13 cellular contexts compared by ENCODE assay signal in genomic region chr17:37344519-37344918, GRCh38. TPM values are rescaled to one million over a fixed set of nuclear protein-coding genes. Genes with fewer than 3 reads are reported as not detected.
DNase-seq lines count a peak whose midpoint lies in the region; ATAC-seq lines count a peak whose summit lies in the region.
"Had no signal": no experiment of that assay in that cellular context is flagged by ENCODE, and none has a peak within 500 bp of the region (broad histone marks: within the 10 kb centered on the region; RNA-seq: fewer than 3 reads in every experiment).

No MANE protein-coding gene starts in this region.

- no peak for DNase-seq in activated CD8-positive, alpha-beta memory T cell treated with anti-CD3 and anti-CD28 coated beads, Interleukin-2, amount 10 ng/mL, durations not matched to agents 7 days and 5 days
- no peak for DNase-seq in activated CD8-positive, alpha-beta memory T cell treated with anti-CD3 and anti-CD28 coated beads, Interleukin-2, amount 50 U/mL, for 4 hours
- DNase-seq in T-helper 17 cell: no peak
- no peak for DNase-seq in G401 (ENCODE audit: low spot score)
- no peak for DNase-seq in stimulated activated CD4-positive, alpha-beta T cell treated with anti-CD3 and anti-CD28 coated beads, Interleukin-2, amount 100 ng/mL, for 24 hours
- DNase-seq in SHP77 treated with DMSO at 0.1 percent for 48 hours (lab: John Stamatoyannopoulos, UW): no peak
- DNase-seq: ACHN, DMS53, H7 had no signal

- no peaks in the 10 kb centered on the region for H3K9me3 ChIP-seq in T-helper 17 cell (ENCODE audit: control insufficient read depth, low read length, poor library complexity, severe bottlenecking)

- CTCF ChIA-PET in activated CD8-positive, alpha-beta memory T cell treated with anti-CD3 and anti-CD28 coated beads, Interleukin-2, amount 10 ng/mL, durations not matched to agents 7 days and 5 days (lab: Charles Lee): interaction anchor here (1.0 to 1.1 kb wide), 3 partner anchors 29 to 742 kb away, joined by 3 read pairs; no protein-coding TSS in a partner anchor

- no peak overlapping the region for H3K4me3 Mint-ChIP-seq in activated CD8-positive, alpha-beta memory T cell treated with anti-CD3 and anti-CD28 coated beads, Interleukin-2, amount 10 ng/mL, durations not matched to agents 7 days and 5 days
- H3K4me3 Mint-ChIP-seq in T-helper 17 cell: no peak overlapping the region
- peak overlapping the region; percentile 28 for H3K4me3 Mint-ChIP-seq in activated T-helper 17 cell treated with anti-CD3 and anti-CD28 coated beads, Interleukin-2, amount 50 U/mL, for 72 hours
- H3K4me3 Mint-ChIP-seq: CD4-positive, CD25-positive, alpha-beta regulatory T cell; GM23338 had no signal

- peaks cover 3% of the 10 kb centered on the region for H3K9me3 Mint-ChIP-seq in activated CD8-positive, alpha-beta memory T cell treated with anti-CD3 and anti-CD28 coated beads, Interleukin-2, amount 10 ng/mL, durations not matched to agents 7 days and 5 days (ENCODE audit: low read depth)
- no peaks in the 10 kb centered on the region for H3K9me3 Mint-ChIP-seq in activated T-helper 17 cell treated with anti-CD3 and anti-CD28 coated beads, Interleukin-2, amount 50 U/mL, for 72 hours
- H3K9me3 Mint-ChIP-seq: CD4-positive, CD25-positive, alpha-beta regulatory T cell had no signal

- no peaks in the 10 kb centered on the region for H3K27me3 Mint-ChIP-seq in activated CD8-positive, alpha-beta memory T cell treated with anti-CD3 and anti-CD28 coated beads, Interleukin-2, amount 10 ng/mL, durations not matched to agents 7 days and 5 days
- no peaks in the 10 kb centered on the region for H3K27me3 Mint-ChIP-seq in T-helper 17 cell
- no peaks in the 10 kb centered on the region for H3K27me3 Mint-ChIP-seq in activated T-helper 17 cell treated with anti-CD3 and anti-CD28 coated beads, Interleukin-2, amount 50 U/mL, for 72 hours
- H3K27me3 Mint-ChIP-seq: CD4-positive, CD25-positive, alpha-beta regulatory T cell had no signal

- peaks cover 20% of the 10 kb centered on the region for H3K4me1 Mint-ChIP-seq in activated CD8-positive, alpha-beta memory T cell treated with anti-CD3 and anti-CD28 coated beads, Interleukin-2, amount 10 ng/mL, durations not matched to agents 7 days and 5 days
- H3K4me1 Mint-ChIP-seq in T-helper 17 cell: peaks cover 8% of the 10 kb centered on the region
- H3K4me1 Mint-ChIP-seq in activated T-helper 17 cell treated with anti-CD3 and anti-CD28 coated beads, Interleukin-2, amount 50 U/mL, for 72 hours: peaks cover 14% of the 10 kb centered on the region
- H3K4me1 Mint-ChIP-seq: GM23338 had no signal

- peak overlapping the region; percentile 42 for H3K27ac Mint-ChIP-seq in activated CD8-positive, alpha-beta memory T cell treated with anti-CD3 and anti-CD28 coated beads, Interleukin-2, amount 10 ng/mL, durations not matched to agents 7 days and 5 days
- peak overlapping the region; percentile 37 for H3K27ac Mint-ChIP-seq in T-helper 17 cell
- peak overlapping the region; percentile 66 for H3K27ac Mint-ChIP-seq in activated T-helper 17 cell treated with anti-CD3 and anti-CD28 coated beads, Interleukin-2, amount 50 U/mL, for 72 hours
- H3K27ac Mint-ChIP-seq: CD4-positive, CD25-positive, alpha-beta regulatory T cell; GM23338 had no signal

- peak; percentile 42 for ATAC-seq in activated CD8-positive, alpha-beta memory T cell treated with anti-CD3 and anti-CD28 coated beads, Interleukin-2, amount 10 ng/mL, durations not matched to agents 7 days and 5 days
- ATAC-seq in T-helper 17 cell: no peak
- peak; percentile 93 for ATAC-seq in activated T-helper 17 cell treated with anti-CD3 and anti-CD28 coated beads, Interleukin-2, amount 50 U/mL, for 72 hours (replicated peaks)
- ATAC-seq: GM23338 had no signal

- in situ Hi-C loops in G401 (cut with HindIII; ENCODE audit: low sequenced_read_pairs): no loop called here

- peaks cover 27% of the 10 kb centered on the region for H3K36me3 Mint-ChIP-seq in activated CD8-positive, alpha-beta memory T cell treated with anti-CD3 and anti-CD28 coated beads, Interleukin-2, amount 10 ng/mL, durations not matched to agents 7 days and 5 days
- H3K36me3 Mint-ChIP-seq in T-helper 17 cell (ENCODE audit: low read depth): peaks cover 2% of the 10 kb centered on the region
- peaks cover 30% of the 10 kb centered on the region for H3K36me3 Mint-ChIP-seq in activated T-helper 17 cell treated with anti-CD3 and anti-CD28 coated beads, Interleukin-2, amount 50 U/mL, for 72 hours (ENCODE audit: low read depth)

RNA-seq across cellular contexts. Expression of gene C17orf78, which starts 31.3 kb away (rescaled TPM):
- total RNA-seq in activated CD8-positive, alpha-beta memory T cell treated with anti-CD3 and anti-CD28 coated beads, Interleukin-2, amount 10 ng/mL, durations not matched to agents 7 days and 5 days: not detected
- total RNA-seq in T-helper 17 cell: not detected
- not detected for total RNA-seq in activated T-helper 17 cell treated with anti-CD3 and anti-CD28 coated beads, Interleukin-2, amount 50 U/mL, for 72 hours
- total RNA-seq in G401 (2014; rRNA removed; shearing (Covaris generic)): not detected in 2 replicates
- total RNA-seq: A172; CD4-positive, CD25-positive, alpha-beta regulatory T cell; GM23338; H7 had no signal
